ENCODE assay signal across 19 cellular contexts in the genomic region with DNA sequence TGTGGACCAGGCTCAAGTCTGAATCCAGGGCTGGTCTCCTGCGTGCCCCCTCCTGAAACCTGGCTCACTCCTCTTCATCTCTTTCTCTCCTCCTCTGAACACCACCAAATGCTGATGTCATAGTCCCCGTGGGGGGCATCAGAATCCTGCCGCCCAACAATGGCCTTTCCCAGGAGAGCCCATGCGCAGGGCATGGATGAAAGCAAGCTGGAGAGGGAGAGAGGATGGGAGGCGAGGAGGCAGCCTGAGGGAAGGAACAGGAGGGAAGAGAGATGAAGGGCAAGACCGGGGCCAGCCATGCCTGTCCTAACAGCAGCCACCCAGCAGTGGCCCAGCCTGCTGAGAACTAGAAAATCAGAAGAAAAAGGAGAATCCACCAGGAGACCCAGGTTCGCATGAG. TPM values are rescaled to one million over a fixed set of nuclear protein-coding genes. Genes with fewer than 3 reads are reported as not detected.
DNase-seq lines count a peak whose midpoint lies in the region; ATAC-seq and TF ChIP-seq lines count a peak whose summit lies in the region.
"Had no signal": no experiment of that assay in that cellular context is flagged by ENCODE, and none has a peak within 500 bp of the region (broad histone marks: within the 10 kb centered on the region; RNA-seq: fewer than 3 reads in every experiment).

No MANE protein-coding gene starts in this region.

- H2BK12ac ChIP-seq in neuronal stem cell (ENCODE audit: low read length), result no peak overlapping the region

- H2AK5ac ChIP-seq in neuronal stem cell (ENCODE audit: low read depth, low read length), result no peak overlapping the region

- POLR2A ChIA-PET in HEK293 (lab: Yijun Ruan, JAX), result no interaction called here

- DNase-seq in cardiac septum (ENCODE audit: low spot score) (peak; percentile 73), right cardiac atrium (no peak), neuronal stem cell (ENCODE audit: low spot score) (no peak), NCI-H526 treated with DMSO at 0.1 percent for 48 hours (lab: John Stamatoyannopoulos, UW) (no peak)
- DNase-seq: 8988T; ACHN; C1 segment of cervical spinal cord; Calu3; CD4-positive, alpha-beta memory T cell; COR-L47; DMS53; DMS79 treated with DMSO at 0.1 percent for 48 hours; GM23248; HCEC 1CT had no signal

- H3K9me3 ChIP-seq in right cardiac atrium (ENCODE audit: control insufficient read depth, low read length) (no peaks in the 10 kb centered on the region), HEK293 (ENCODE audit: control insufficient read depth, insufficient read depth, low read depth, low read length) (no peaks in the 10 kb centered on the region), neuronal stem cell (replicated peaks in 1 of 2; ENCODE audit: control insufficient read depth in 2 of 2, insufficient read depth in 1 of 2, low read depth in 1 of 2, low read length in 2 of 2) (no peaks in the 10 kb centered on the region)
- H3K9me3 ChIP-seq: A549 had no signal

- no peak overlapping the region for H2BK15ac ChIP-seq in neuronal stem cell (ENCODE audit: low read length)

- H3K4me3 ChIP-seq in right cardiac atrium (ENCODE audit: low read length) (no peak overlapping the region), HEK293 (ENCODE audit: low read depth, low read length) (no peak overlapping the region), neuronal stem cell (ENCODE audit: low read length in 2 of 2) (no peak overlapping the region)
- H3K4me3 ChIP-seq: A549, GM23248 had no signal

- H2BK5ac ChIP-seq in neuronal stem cell (ENCODE audit: low read length), result no peak overlapping the region

- CTCF ChIA-PET in HEK293 (lab: Yijun Ruan, JAX), result no interaction called here

- no peaks in the 10 kb centered on the region for H3K4me1 ChIP-seq in right cardiac atrium (ENCODE audit: control insufficient read depth, insufficient read depth, low read length)
- peaks cover 3% of the 10 kb centered on the region; the same call in 1 of the 2 replicates for H3K4me1 ChIP-seq in HEK293 (ENCODE audit: control insufficient read depth, insufficient read depth, low read length)
- H3K4me1 ChIP-seq in neuronal stem cell (ENCODE audit: control insufficient read depth in 2 of 2, insufficient read depth in 1 of 2, low read depth in 1 of 2, low read length in 2 of 2), result peaks cover 0 to 2% of the 10 kb centered on the region in 2 donors
- H3K4me1 ChIP-seq: A549 had no signal

- peak overlapping the region; percentile 63 for H3K18ac ChIP-seq in neuronal stem cell (ENCODE audit: low read length)

- TF ChIP-seq CTCF in HEK293 (tag by site-specific recombination; IDR thresholded peaks at IDR 0.05), result no peak

- H3K14ac ChIP-seq in neuronal stem cell (ENCODE audit: low read length), result no peak overlapping the region

- H3K27me3 ChIP-seq in right cardiac atrium (ENCODE audit: control insufficient read depth, insufficient read depth), result no peaks in the 10 kb centered on the region
- peaks cover 0 to 62% (median 0%) of the 10 kb centered on the region in 3 experiments for H3K27me3 ChIP-seq in neuronal stem cell (ENCODE audit: control insufficient read depth in 3 of 3, insufficient read depth in 3 of 3, low read depth in 1 of 3, low read length in 3 of 3)

- no peak overlapping the region for H3K27ac ChIP-seq in right cardiac atrium (ENCODE audit: low read length)
- H3K27ac ChIP-seq in HEK293 (ENCODE audit: extremely low read depth, low read depth, low read length), result no peak overlapping the region
- no peak overlapping the region for H3K27ac ChIP-seq in neuronal stem cell (replicated peaks; ENCODE audit: low read length)
- H3K27ac ChIP-seq: A549, GM23248 had no signal

- H2BK120ac ChIP-seq in neuronal stem cell (ENCODE audit: low read depth, low read length), result no peak overlapping the region

- no peak overlapping the region for H4K8ac ChIP-seq in neuronal stem cell (ENCODE audit: low read depth, low read length)

- 86% methylated on average over 7 of the region's 7 CpGs for whole genome bisulfite sequencing in right cardiac atrium
- WGBS in neuronal stem cell (ENCODE audit: extremely low coverage in 2 of 2, insufficient read length in 2 of 2, insufficient replicate concordance in 1 of 2), 2 donors, result no CpG with 5 or more reads among the region's 7 CpGs

- no peak overlapping the region for H3K23ac ChIP-seq in neuronal stem cell (ENCODE audit: low read depth, low read length, poor library complexity)

- H3K4ac ChIP-seq in neuronal stem cell (ENCODE audit: low read length), result no peak overlapping the region

- H3K9ac ChIP-seq in neuronal stem cell (ENCODE audit: low read depth, low read length, poor library complexity), result no peak overlapping the region
- H3K9ac ChIP-seq: GM23248 had no signal

- ATAC-seq in right cardiac atrium, result no peak
- no peak for ATAC-seq in GM21576 (IDR thresholded peaks at IDR 0.05; ENCODE audit: unreplicated experiment)
- ATAC-seq: A549 had no signal

- H3K4me2 ChIP-seq in neuronal stem cell (ENCODE audit: insufficient read depth, low read length, poor library complexity, severe bottlenecking), result no peak overlapping the region
- H3K4me2 ChIP-seq: A549 had no signal

- no peaks in the 10 kb centered on the region for H3K79me1 ChIP-seq in neuronal stem cell (ENCODE audit: low read depth, low read length)

- H2AFZ ChIP-seq in neuronal stem cell (ENCODE audit: low read length), result no peak overlapping the region
- H2AFZ ChIP-seq: GM23248 had no signal

- H4K91ac ChIP-seq in neuronal stem cell (ENCODE audit: low read depth, low read length, poor library complexity), result no peak overlapping the region

- intact Hi-C loops in cardiac septum (cut with DNase I), result no loop called here
- intact Hi-C loops in right cardiac atrium (cut with DNase I), result no loop called here

- H3K36me3 ChIP-seq in HEK293 (ENCODE audit: control insufficient read depth in 2 of 2, insufficient read depth in 1 of 2, low read length in 2 of 2) (no peaks in the 10 kb centered on the region), neuronal stem cell (replicated peaks in 1 of 2; ENCODE audit: control insufficient read depth in 2 of 2, insufficient read depth in 2 of 2, low read length in 2 of 2) (no peaks in the 10 kb centered on the region)

TF ChIP-seq in HEK293, 187 proteins besides CTCF, POLR2A, EP300 and RAD21:
- TF ChIP-seq ZEB2 (tag by site-specific recombination; IDR thresholded peaks at IDR 0.05), result no peak
- TF ChIP-seq ZNF843 (tag by site-specific recombination; IDR thresholded peaks at IDR 0.05), result no peak
- TF ChIP-seq GLIS1 (tag by site-specific recombination; IDR thresholded peaks at IDR 0.05), result 0 out of 2 replicates have a peak, but pooled peaks have one; percentile 36
- TF ChIP-seq ZNF561 (tag by site-specific recombination; IDR thresholded peaks at IDR 0.05; ENCODE audit: borderline replicate concordance), result no peak
- TF ChIP-seq SCRT2 (tag by site-specific recombination; IDR thresholded peaks at IDR 0.05), result no peak
- no peak for TF ChIP-seq ZNF112 (tag by site-specific recombination; IDR thresholded peaks at IDR 0.05)
- TF ChIP-seq ZNF140 (tag by site-specific recombination; IDR thresholded peaks at IDR 0.05), result no peak
- no peak for TF ChIP-seq ZNF707 (tag by site-specific recombination; IDR thresholded peaks at IDR 0.05)
- no peak for TF ChIP-seq OSR2 (tag by site-specific recombination; IDR thresholded peaks at IDR 0.05)

RNA-seq across cellular contexts. Expression of a gene that starts 22.3 kb away (rescaled TPM):
- total RNA-seq in cardiac septum (27.8 TPM), right cardiac atrium (10 to 100 TPM; 24.5 to 42.9 (median 38.7) TPM)
- polyA plus RNA-seq in right cardiac atrium, result 15.3 TPM
- 19.1 TPM for polyA plus RNA-seq in neuronal stem cell (2013, experiment 1 of 2)
- 20.2 TPM for polyA plus RNA-seq in neuronal stem cell (2013, experiment 2 of 2)

RNA-seq across cellular contexts. Expression of a gene that starts 54.2 kb away (rescaled TPM):
- total RNA-seq in cardiac septum, result not detected
- under 1 TPM in 1 of 4 donors, not detected in 3; 0.15 TPM for total RNA-seq in right cardiac atrium
- polyA plus RNA-seq in right cardiac atrium, result 0.16 TPM
- not detected for polyA plus RNA-seq in neuronal stem cell (2013, experiment 1 of 2)
- not detected for polyA plus RNA-seq in neuronal stem cell (2013, experiment 2 of 2)
- total RNA-seq: Calu3; CD4-positive, alpha-beta memory T cell; Daoy; GM23248 had no signal
- polyA plus RNA-seq: A549; BJ; CD4-positive, alpha-beta memory T cell; GM23248 had no signal
